Comparison of ENCODE assay signal across 26 cellular contexts in the genomic region with DNA sequence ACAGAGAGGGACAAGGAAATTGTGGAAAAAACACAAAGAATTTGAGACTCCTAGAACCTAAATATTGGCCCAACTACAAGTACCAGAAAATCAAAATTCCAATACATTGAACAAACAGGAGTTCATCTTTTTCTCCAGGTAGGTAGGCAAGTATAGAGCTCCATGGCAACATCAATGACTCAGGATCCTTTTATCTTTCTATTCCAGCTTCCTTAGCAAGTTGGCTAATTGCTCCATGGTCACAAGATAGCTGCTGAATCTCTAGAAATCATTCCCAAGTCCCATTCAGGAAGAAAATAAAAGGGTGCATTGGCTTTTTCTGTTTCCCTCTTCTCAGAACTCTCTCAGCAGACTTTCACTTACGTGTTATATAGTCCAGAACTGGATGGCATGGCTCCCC.
"Had no signal": no experiment of that assay in that cellular context is flagged by ENCODE, and none has a peak within 500 bp of the region (broad histone marks: within the 10 kb centered on the region; RNA-seq: fewer than 3 reads in every experiment).

No MANE protein-coding gene starts in this region.

- H3K9me3 ChIP-seq: stomach, suprapubic skin, testis, thoracic aorta, thyroid gland, tibial artery, tibial nerve, transverse colon, upper lobe of left lung, upper lobe of right lung, uterus, vagina had no signal

- DNase-seq: stimulated activated CD4-positive, alpha-beta T cell treated with anti-CD3 and anti-CD28 coated beads, Interleukin-2, amount 100 ng/mL, for 48 hours; stimulated activated CD4-positive, alpha-beta T cell treated with anti-CD3 and anti-CD28 coated beads, Interleukin-4, amount 100 ng/mL, for 1 hour; stimulated activated CD4-positive, alpha-beta T cell treated with anti-CD3 and anti-CD28 coated beads, Interleukin-4, amount 100 ng/mL, for 24 hours; stimulated activated CD4-positive, alpha-beta T cell treated with anti-CD3 and anti-CD28 coated beads, Interleukin-4, amount 100 ng/mL, for 4 hours; stimulated activated CD8-positive, alpha-beta memory T cell treated with anti-CD3 and anti-CD28 coated beads, Interleukin-4, amount 100 ng/mL, for 48 hours; stimulated activated naive B cell treated with anti-CD40 and anti-IgM and Interleukin-4, amounts not matched to agents 10 μg/mL and 1 μg/mL and 100 μg/mL, for 72 hours; stimulated activated naive CD4-positive, alpha-beta T cell; stimulated activated naive CD4-positive, alpha-beta T cell treated with Interleukin-2 at 50 U/mL for 16 hours; stimulated activated naive CD8-positive, alpha-beta T cell treated with anti-CD3 and anti-CD28 coated beads, Interleukin-15, amount 100 ng/mL, for 72 hours; stimulated activated naive CD8-positive, alpha-beta T cell treated with anti-CD3 and anti-CD28 coated beads, Interleukin-15, Interleukin-2, amounts not matched to agents 100 U/mL and 50 U/mL, for 24 hours; stomach; substantia nigra; testis; thyroid gland; tibial artery; transverse colon; upper lobe of left lung; upper lobe of right lung; uterus had no signal

- H3K27ac ChIP-seq: stomach, suprapubic skin, testis, thoracic aorta, thyroid gland, tibial artery, tibial nerve, transverse colon, upper lobe of left lung, upper lobe of right lung, uterus, vagina had no signal

- H3K4me3 ChIP-seq: stomach, suprapubic skin, testis, thoracic aorta, thyroid gland, tibial artery, tibial nerve, transverse colon, upper lobe of left lung, upper lobe of right lung, uterus, vagina had no signal

- H3K27me3 ChIP-seq: stomach, suprapubic skin, testis, thyroid gland, tibial artery, tibial nerve, transverse colon, upper lobe of left lung, upper lobe of right lung, uterus, vagina had no signal

- H3K36me3 ChIP-seq: stomach, suprapubic skin, thoracic aorta, thyroid gland, tibial artery, tibial nerve, transverse colon, upper lobe of left lung, upper lobe of right lung, uterus, vagina had no signal

- H3K4me1 ChIP-seq: stomach, suprapubic skin, testis, thyroid gland, tibial artery, tibial nerve, transverse colon, upper lobe of left lung, upper lobe of right lung, uterus, vagina had no signal

- FAIRE-seq: urothelium cell line had no signal

- ATAC-seq: stimulated activated effector memory CD8-positive, alpha-beta T cell treated with anti-CD3 and anti-CD28 coated beads, Interleukin-12 subunit alpha, Interleukin-12 subunit beta, amount 100 ng/mL, for 72 hours; stimulated activated memory B cell treated with anti-CD40 and anti-IgM and Interleukin-4, amounts not matched to agents 10 μg/mL and 1 μg/mL and 100 μg/mL, for 72 hours; stimulated activated naive B cell treated with anti-CD40 and anti-IgM and Interleukin-4, amounts not matched to agents 10 μg/mL and 1 μg/mL and 100 μg/mL, for 72 hours; stimulated activated naive CD8-positive, alpha-beta T cell treated with anti-CD3 and anti-CD28 coated beads, Interleukin-15, amount 100 ng/mL, for 72 hours; stimulated activated naive CD8-positive, alpha-beta T cell treated with anti-CD3 and anti-CD28 coated beads, Interleukin-15, Interleukin-2, amounts not matched to agents 100 U/mL and 50 U/mL, for 24 hours; upper lobe of right lung had no signal
